In genomic region chr2:150548527-150548926, GRCh38 we compare ENCODE assay signal across 10 cellular contexts.
DNase-seq lines count a peak whose midpoint lies in the region; ATAC-seq and TF ChIP-seq lines count a peak whose summit lies in the region.
"Had no signal": no experiment of that assay in that cellular context is flagged by ENCODE, and none has a peak within 500 bp of the region (broad histone marks: within the 10 kb centered on the region; RNA-seq: fewer than 3 reads in every experiment).

No MANE protein-coding gene starts in this region.

- H3K79me2 ChIP-seq in DOHH2 (ENCODE audit: control insufficient read depth, low read length): no peaks in the 10 kb centered on the region

- no peak overlapping the region for H3K4me2 ChIP-seq in DOHH2 (ENCODE audit: low read length)

- H3K27me3 ChIP-seq in DOHH2 (ENCODE audit: control insufficient read depth, low read length): no peaks in the 10 kb centered on the region

- H3K4me3 ChIP-seq in DOHH2 (ENCODE audit: low read length): no peak overlapping the region

- H4K20me1 ChIP-seq in DOHH2 (ENCODE audit: control insufficient read depth, insufficient read depth, low read depth, low read length): no peaks in the 10 kb centered on the region

- no peaks in the 10 kb centered on the region for H3K9me2 ChIP-seq in DOHH2 (replicated peaks; ENCODE audit: control insufficient read depth, low read length)

- H3F3A ChIP-seq in DOHH2 (ENCODE audit: control insufficient read depth, insufficient read depth): no peaks in the 10 kb centered on the region

- H3K27ac ChIP-seq in DOHH2 (ENCODE audit: low read depth, low read length): no peak overlapping the region

- peak; percentile 36 for TF ChIP-seq CTCF in DOHH2 (IDR thresholded peaks at IDR 0.05; ENCODE audit: low read depth, low read length, poor library complexity, severe bottlenecking)

- H3K4me1 ChIP-seq in DOHH2 (ENCODE audit: control insufficient read depth, low read length): no peaks in the 10 kb centered on the region

- no peak for ATAC-seq in HG03196 (IDR thresholded peaks at IDR 0.05; ENCODE audit: unreplicated experiment)

- peak; percentile 56 for DNase-seq in HCEC 1CT
- peak; percentile 47 for DNase-seq in RPMI7951 (ENCODE audit: low read depth)
- peak; percentile 55 for DNase-seq in iPS-NIHi7 (ENCODE audit: extremely low spot score)
- DNase-seq in activated gamma-delta T cell (lab: John Stamatoyannopoulos, UW): no peak
- DNase-seq in stimulated activated CD4-positive, alpha-beta T cell treated with anti-CD3 and anti-CD28 coated beads, Interleukin-12 subunit alpha, Interleukin-12 subunit beta, amount 100 ng/mL, for 4 hours: no peak
- DNase-seq in head of caudate nucleus: no peak
- DNase-seq: NCI-H2029; stimulated activated CD4-positive, alpha-beta T cell treated with anti-CD3 and anti-CD28 coated beads, Interleukin-4, amount 100 ng/mL, for 24 hours had no signal

- intact Hi-C loops in head of caudate nucleus (cut with DNase I): no loop called here

- no peaks in the 10 kb centered on the region for H3K9me3 ChIP-seq in DOHH2 (ENCODE audit: control insufficient read depth, insufficient read depth, low read length)

- H3K36me3 ChIP-seq in DOHH2 (ENCODE audit: control insufficient read depth, low read length): no peaks in the 10 kb centered on the region

Comparison
In these comparisons a context has a peak if more than half of its experiments do, and no peak if none do; other contexts are left out.
1. DNase-seq: peak in HCEC 1CT (single experiment), RPMI7951 (single experiment) and iPS-NIHi7 (single experiment); none in activated gamma-delta T cell (single experiment), stimulated activated CD4-positive, alpha-beta T cell treated with anti-CD3 and anti-CD28 coated beads, Interleukin-12 subunit alpha, Interleukin-12 subunit beta, amount 100 ng/mL, for 4 hours (single experiment) and head of caudate nucleus (0 of 42).